Comparison of ENCODE assay signal across 27 cellular contexts in genomic region chr5:163377982-163378381, GRCh38.
"Had no signal": no experiment of that assay in that cellular context is flagged by ENCODE, and none has a peak within 500 bp of the region (broad histone marks: within the 10 kb centered on the region; RNA-seq: fewer than 3 reads in every experiment).

No MANE protein-coding gene starts in this region.

- ATAC-seq: esophagus mucosa; gastrocnemius medialis; heart right ventricle; left cardiac atrium; lower lobe of right lung; sciatic nerve; stimulated activated memory B cell treated with anti-CD40 and anti-IgM and Interleukin-4, amounts not matched to agents 10 μg/mL and 1 μg/mL and 100 μg/mL, for 72 hours; upper lobe of right lung had no signal

- H3K4me1 Mint-ChIP-seq: immature natural killer cell, naive B cell had no signal

- H3K9me3 Mint-ChIP-seq: stimulated activated naive CD8-positive, alpha-beta T cell treated with anti-CD3 and anti-CD28 coated beads, Interleukin-15, Interleukin-2, amounts not matched to agents 100 ng/mL and 50 ng/mL, for 24 hours had no signal

- DNase-seq: effector CD8-positive, alpha-beta T cell; gastrocnemius medialis; heart right ventricle; hypothalamus; immature natural killer cell; kidney; left cardiac atrium; left ventricle myocardium inferior; lower lobe of right lung; midbrain; naive B cell; spleen; stimulated activated CD4-positive, alpha-beta T cell treated with anti-CD3 and anti-CD28 coated beads, Interleukin-15, amount 100 ng/mL, for 24 hours; stimulated activated CD4-positive, alpha-beta T cell treated with anti-CD3 and anti-CD28 coated beads, Interleukin-1b, Interleukin-23, amount 100 ng/mL, for 48 hours; stimulated activated CD4-positive, alpha-beta T cell treated with anti-CD3 and anti-CD28 coated beads, Interleukin-4, amount 100 ng/mL, for 24 hours; testis; upper lobe of right lung had no signal

- H3K36me3 Mint-ChIP-seq: immature natural killer cell; memory B cell; naive B cell; stimulated activated memory B cell treated with anti-CD40 and anti-IgM and Interleukin-4, amounts not matched to agents 10 μg/mL and 1 μg/mL and 100 μg/mL, for 72 hours had no signal

- H3K4me1 ChIP-seq: gastrocnemius medialis, heart right ventricle, left ventricle myocardium inferior, lower lobe of right lung, spleen, testis, upper lobe of right lung, vagina had no signal

- H3K4me3 ChIP-seq: coronary artery, gastrocnemius medialis, heart right ventricle, left ventricle myocardium inferior, lower lobe of right lung, spleen, testis, tibial nerve, upper lobe of right lung, vagina had no signal

- H3K36me3 ChIP-seq: gastrocnemius medialis, heart right ventricle, left ventricle myocardium inferior, lower lobe of right lung, neutrophil, spleen, tibial nerve, upper lobe of right lung, vagina had no signal

- H3K4me3 Mint-ChIP-seq: immature natural killer cell; memory B cell; naive B cell; nephron; stimulated activated memory B cell treated with anti-CD40 and anti-IgM and Interleukin-4, amounts not matched to agents 10 μg/mL and 1 μg/mL and 100 μg/mL, for 72 hours; stimulated activated naive CD8-positive, alpha-beta T cell treated with anti-CD3 and anti-CD28 coated beads, Interleukin-15, Interleukin-2, amounts not matched to agents 100 ng/mL and 50 ng/mL, for 24 hours had no signal

- H3K27ac ChIP-seq: coronary artery, gastrocnemius medialis, heart right ventricle, left ventricle myocardium inferior, lower lobe of right lung, neutrophil, spleen, testis, tibial nerve, upper lobe of right lung, vagina had no signal

- H3K27ac Mint-ChIP-seq: immature natural killer cell; memory B cell; naive B cell; nephron; stimulated activated memory B cell treated with anti-CD40 and anti-IgM and Interleukin-4, amounts not matched to agents 10 μg/mL and 1 μg/mL and 100 μg/mL, for 72 hours; stimulated activated naive CD8-positive, alpha-beta T cell treated with anti-CD3 and anti-CD28 coated beads, Interleukin-15, Interleukin-2, amounts not matched to agents 100 ng/mL and 50 ng/mL, for 24 hours had no signal

- H3K9me3 ChIP-seq: gastrocnemius medialis, heart right ventricle, left ventricle myocardium inferior, lower lobe of right lung, neutrophil, spleen, testis, tibial nerve, upper lobe of right lung, vagina had no signal

- H3K27me3 ChIP-seq: gastrocnemius medialis, heart right ventricle, neutrophil, testis, tibial nerve, upper lobe of right lung, vagina had no signal
